In the genomic region with DNA sequence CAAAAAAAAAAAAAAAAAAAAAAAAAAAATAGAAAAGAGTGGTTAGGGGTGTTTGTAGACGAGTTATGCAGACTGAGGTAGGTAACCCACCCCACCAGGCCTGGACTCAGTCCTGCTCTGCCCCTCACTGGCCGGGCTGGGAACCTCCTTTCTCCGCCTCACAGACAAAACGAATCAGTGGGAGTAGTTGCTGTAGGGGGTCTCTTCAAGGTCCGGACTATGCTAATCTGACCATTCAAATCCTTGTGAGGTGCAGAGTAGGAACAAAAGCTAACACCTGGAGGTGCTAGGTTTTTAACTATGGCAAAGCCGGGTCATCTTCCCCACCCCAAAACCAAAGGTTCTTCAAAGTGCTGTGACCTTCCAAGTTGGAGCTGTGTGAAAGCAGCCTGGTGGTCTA, we compare ENCODE assay signal across 1 cellular context.
TF ChIP-seq lines count a peak whose summit lies in the region.

No MANE protein-coding gene starts in this region.

TF ChIP-seq in K562, 482 proteins besides CTCF, POLR2A, EP300 and RAD21 (continued from another document):
- TF ChIP-seq, protein P1, sequence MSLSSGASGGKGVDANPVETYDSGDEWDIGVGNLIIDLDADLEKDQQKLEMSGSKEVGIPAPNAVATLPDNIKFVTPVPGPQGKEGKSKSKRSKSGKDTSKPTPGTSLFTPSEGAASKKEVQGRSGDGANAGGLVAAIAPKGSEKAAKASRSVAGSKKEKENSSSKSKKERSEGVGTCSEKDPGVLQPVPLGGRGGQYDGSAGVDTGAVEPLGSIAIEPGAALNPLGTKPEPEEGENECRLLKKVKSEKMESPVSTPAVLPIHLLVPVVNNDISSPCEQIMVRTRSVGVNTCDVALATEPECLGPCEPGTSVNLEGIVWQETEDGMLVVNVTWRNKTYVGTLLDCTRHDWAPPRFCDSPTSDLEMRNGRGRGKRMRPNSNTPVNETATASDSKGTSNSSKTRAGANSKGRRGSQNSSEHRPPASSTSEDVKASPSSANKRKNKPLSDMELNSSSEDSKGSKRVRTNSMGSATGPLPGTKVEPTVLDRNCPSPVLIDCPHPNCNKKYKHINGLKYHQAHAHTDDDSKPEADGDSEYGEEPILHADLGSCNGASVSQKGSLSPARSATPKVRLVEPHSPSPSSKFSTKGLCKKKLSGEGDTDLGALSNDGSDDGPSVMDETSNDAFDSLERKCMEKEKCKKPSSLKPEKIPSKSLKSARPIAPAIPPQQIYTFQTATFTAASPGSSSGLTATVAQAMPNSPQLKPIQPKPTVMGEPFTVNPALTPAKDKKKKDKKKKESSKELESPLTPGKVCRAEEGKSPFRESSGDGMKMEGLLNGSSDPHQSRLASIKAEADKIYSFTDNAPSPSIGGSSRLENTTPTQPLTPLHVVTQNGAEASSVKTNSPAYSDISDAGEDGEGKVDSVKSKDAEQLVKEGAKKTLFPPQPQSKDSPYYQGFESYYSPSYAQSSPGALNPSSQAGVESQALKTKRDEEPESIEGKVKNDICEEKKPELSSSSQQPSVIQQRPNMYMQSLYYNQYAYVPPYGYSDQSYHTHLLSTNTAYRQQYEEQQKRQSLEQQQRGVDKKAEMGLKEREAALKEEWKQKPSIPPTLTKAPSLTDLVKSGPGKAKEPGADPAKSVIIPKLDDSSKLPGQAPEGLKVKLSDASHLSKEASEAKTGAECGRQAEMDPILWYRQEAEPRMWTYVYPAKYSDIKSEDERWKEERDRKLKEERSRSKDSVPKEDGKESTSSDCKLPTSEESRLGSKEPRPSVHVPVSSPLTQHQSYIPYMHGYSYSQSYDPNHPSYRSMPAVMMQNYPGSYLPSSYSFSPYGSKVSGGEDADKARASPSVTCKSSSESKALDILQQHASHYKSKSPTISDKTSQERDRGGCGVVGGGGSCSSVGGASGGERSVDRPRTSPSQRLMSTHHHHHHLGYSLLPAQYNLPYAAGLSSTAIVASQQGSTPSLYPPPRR (CRISPR knock-in tag; IDR thresholded peaks at IDR 0.05; ENCODE audit: borderline replicate concordance), result no peak
- TF ChIP-seq CREBBP (IDR thresholded peaks at IDR 0.05; ENCODE audit: low read depth, low read length) (no peak), HSF4 (CRISPR knock-in tag; IDR thresholded peaks at IDR 0.05; ENCODE audit: borderline replicate concordance) (no peak), NFATC3 (IDR thresholded peaks at IDR 0.05) (no peak), ATF1 (CRISPR knock-in tag; IDR thresholded peaks at IDR 0.05) (no peak), ATF1 (tag; IDR thresholded peaks at IDR 0.05) (no peak), NR2F6 (CRISPR knock-in tag; IDR thresholded peaks at IDR 0.05) (no peak), U2AF2 (optimal IDR thresholded peaks at IDR 0.05; ENCODE audit: low read depth, low read length) (no peak)
- TF ChIP-seq, protein P2, sequence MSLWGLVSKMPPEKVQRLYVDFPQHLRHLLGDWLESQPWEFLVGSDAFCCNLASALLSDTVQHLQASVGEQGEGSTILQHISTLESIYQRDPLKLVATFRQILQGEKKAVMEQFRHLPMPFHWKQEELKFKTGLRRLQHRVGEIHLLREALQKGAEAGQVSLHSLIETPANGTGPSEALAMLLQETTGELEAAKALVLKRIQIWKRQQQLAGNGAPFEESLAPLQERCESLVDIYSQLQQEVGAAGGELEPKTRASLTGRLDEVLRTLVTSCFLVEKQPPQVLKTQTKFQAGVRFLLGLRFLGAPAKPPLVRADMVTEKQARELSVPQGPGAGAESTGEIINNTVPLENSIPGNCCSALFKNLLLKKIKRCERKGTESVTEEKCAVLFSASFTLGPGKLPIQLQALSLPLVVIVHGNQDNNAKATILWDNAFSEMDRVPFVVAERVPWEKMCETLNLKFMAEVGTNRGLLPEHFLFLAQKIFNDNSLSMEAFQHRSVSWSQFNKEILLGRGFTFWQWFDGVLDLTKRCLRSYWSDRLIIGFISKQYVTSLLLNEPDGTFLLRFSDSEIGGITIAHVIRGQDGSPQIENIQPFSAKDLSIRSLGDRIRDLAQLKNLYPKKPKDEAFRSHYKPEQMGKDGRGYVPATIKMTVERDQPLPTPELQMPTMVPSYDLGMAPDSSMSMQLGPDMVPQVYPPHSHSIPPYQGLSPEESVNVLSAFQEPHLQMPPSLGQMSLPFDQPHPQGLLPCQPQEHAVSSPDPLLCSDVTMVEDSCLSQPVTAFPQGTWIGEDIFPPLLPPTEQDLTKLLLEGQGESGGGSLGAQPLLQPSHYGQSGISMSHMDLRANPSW (CRISPR knock-in tag; IDR thresholded peaks at IDR 0.05), result no peak
- TF ChIP-seq, protein P3, sequence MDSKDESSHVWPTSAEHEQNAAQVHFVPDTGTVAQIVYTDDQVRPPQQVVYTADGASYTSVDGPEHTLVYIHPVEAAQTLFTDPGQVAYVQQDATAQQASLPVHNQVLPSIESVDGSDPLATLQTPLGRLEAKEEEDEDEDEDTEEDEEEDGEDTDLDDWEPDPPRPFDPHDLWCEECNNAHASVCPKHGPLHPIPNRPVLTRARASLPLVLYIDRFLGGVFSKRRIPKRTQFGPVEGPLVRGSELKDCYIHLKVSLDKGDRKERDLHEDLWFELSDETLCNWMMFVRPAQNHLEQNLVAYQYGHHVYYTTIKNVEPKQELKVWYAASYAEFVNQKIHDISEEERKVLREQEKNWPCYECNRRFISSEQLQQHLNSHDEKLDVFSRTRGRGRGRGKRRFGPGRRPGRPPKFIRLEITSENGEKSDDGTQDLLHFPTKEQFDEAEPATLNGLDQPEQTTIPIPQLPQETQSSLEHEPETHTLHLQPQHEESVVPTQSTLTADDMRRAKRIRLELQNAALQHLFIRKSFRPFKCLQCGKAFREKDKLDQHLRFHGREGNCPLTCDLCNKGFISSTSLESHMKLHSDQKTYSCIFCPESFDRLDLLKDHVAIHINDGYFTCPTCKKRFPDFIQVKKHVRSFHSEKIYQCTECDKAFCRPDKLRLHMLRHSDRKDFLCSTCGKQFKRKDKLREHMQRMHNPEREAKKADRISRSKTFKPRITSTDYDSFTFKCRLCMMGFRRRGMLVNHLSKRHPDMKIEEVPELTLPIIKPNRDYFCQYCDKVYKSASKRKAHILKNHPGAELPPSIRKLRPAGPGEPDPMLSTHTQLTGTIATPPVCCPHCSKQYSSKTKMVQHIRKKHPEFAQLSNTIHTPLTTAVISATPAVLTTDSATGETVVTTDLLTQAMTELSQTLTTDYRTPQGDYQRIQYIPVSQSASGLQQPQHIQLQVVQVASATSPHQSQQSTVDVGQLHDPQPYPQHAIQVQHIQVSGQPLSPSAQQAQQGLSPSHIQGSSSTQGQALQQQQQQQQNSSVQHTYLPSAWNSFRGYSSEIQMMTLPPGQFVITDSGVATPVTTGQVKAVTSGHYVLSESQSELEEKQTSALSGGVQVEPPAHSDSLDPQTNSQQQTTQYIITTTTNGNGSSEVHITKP (IDR thresholded peaks at IDR 0.05; ENCODE audit: partially characterized antibody), result no peak
TF ChIP-seq in K562: peak in this region for 0.
